Comparison of ENCODE assay signal across 8 cellular contexts in genomic region chr16:15055141-15056053, GRCh38. TPM values are rescaled to one million over a fixed set of nuclear protein-coding genes. Genes with fewer than 3 reads are reported as not detected.
A peak's percentile ranks its signal among the peaks of the same experiment; 100 is the strongest.
DNase-seq lines count a peak whose midpoint lies in the region; ATAC-seq and TF ChIP-seq lines count a peak whose summit lies in the region.

No MANE protein-coding gene starts in this region.

- peak overlapping the region; percentile 50 for H3K27ac Mint-ChIP-seq in Calu3 (ENCODE audit: unreplicated experiment)

- CTCF ChIA-PET in Calu3 (lab: Charles Lee), result no interaction called here

- TF ChIP-seq CTCF in Calu3 (IDR thresholded peaks at IDR 0.05; ENCODE audit: unreplicated experiment) (no peak), colonic mucosa (IDR thresholded peaks at IDR 0.05) (no peak)

- in situ Hi-C loops in SK-MEL-5 (cut with HindIII; ENCODE audit: low pct_unique_long_range_greater_than_20kb, low sequenced_read_pairs), result no loop called here

- H3K4me1 Mint-ChIP-seq in Calu3 (ENCODE audit: low read depth, unreplicated experiment), result peaks cover 25% of the 10 kb centered on the region

- no TSS peak for BruUV-seq in Calu3 (replicated peaks; lab: Mats Ljungman, UMichigan)

- H3K9me3 Mint-ChIP-seq in Calu3 (ENCODE audit: low read depth, unreplicated experiment), result no peaks in the 10 kb centered on the region

- WGBS in mesodermal cell (ENCODE audit: insufficient coverage in 2 of 2), 2 experiments, result 5 to 6% methylated on average over 58 of the region's 81 CpGs

- peak overlapping the region; percentile 76 for H3K4me3 Mint-ChIP-seq in Calu3 (ENCODE audit: low read depth, unreplicated experiment)

- intact Hi-C loops in Calu3 (cut with micrococcal nuclease; ENCODE audit: unreplicated experiment), result no loop called here
- intact Hi-C loops in colonic mucosa (cut with DNase I), result no loop called here

- peak; percentile 63 for ATAC-seq in HG03196 (IDR thresholded peaks at IDR 0.05; ENCODE audit: unreplicated experiment)

- H3K4me1 ChIP-seq in colonic mucosa, result no peaks in the 10 kb centered on the region
- H3K4me1 ChIP-seq in mesodermal cell (ENCODE audit: control insufficient read depth, insufficient read depth, low read length, poor library complexity, severe bottlenecking), result no peaks in the 10 kb centered on the region
- peaks cover 3 to 31% (median 29%) of the 10 kb centered on the region in 5 donors for H3K4me1 ChIP-seq in subcutaneous abdominal adipose tissue (ENCODE audit: control insufficient read depth in 5 of 5, insufficient read depth in 5 of 5, low read length in 5 of 5)

- peak overlapping the region; percentile 34 for H3K27ac ChIP-seq in colonic mucosa
- H3K27ac ChIP-seq in mesodermal cell (ENCODE audit: low read depth, low read length, severe bottlenecking), result peak overlapping the region; percentile 53
- H3K27ac ChIP-seq in subcutaneous abdominal adipose tissue (ENCODE audit: low read depth, low read length), result peak overlapping the region; percentile 84

- no peaks in the 10 kb centered on the region for H3K27me3 Mint-ChIP-seq in Calu3 (ENCODE audit: unreplicated experiment)

- H3K9ac ChIP-seq in colonic mucosa (ENCODE audit: low read depth in 2 of 2, low read length in 2 of 2) (peak overlapping the region; percentile 74 to 81), subcutaneous abdominal adipose tissue (ENCODE audit: low read length in 5 of 5) (peak overlapping the region; percentile 38 to 93 (median 89))

- H3K4me3 ChIP-seq in colonic mucosa (peak overlapping the region; percentile 67), mesodermal cell (ENCODE audit: extremely low read depth, insufficient read depth, low read length, poor library complexity, severe bottlenecking) (peak overlapping the region; percentile 98), subcutaneous abdominal adipose tissue (ENCODE audit: low read depth in 1 of 5, low read length in 5 of 5) (peak overlapping the region; percentile 79 to 93 (median 91))

- H3K36me3 Mint-ChIP-seq in Calu3 (ENCODE audit: insufficient read depth, unreplicated experiment), result peaks cover 32% of the 10 kb centered on the region

- H3K27me3 ChIP-seq in colonic mucosa, result no peaks in the 10 kb centered on the region
- no peaks in the 10 kb centered on the region for H3K27me3 ChIP-seq in subcutaneous abdominal adipose tissue (ENCODE audit: control insufficient read depth in 5 of 5, insufficient read depth in 4 of 5, low read length in 5 of 5)

- no peaks in the 10 kb centered on the region for H3K9me3 ChIP-seq in colonic mucosa
- no peaks in the 10 kb centered on the region for H3K9me3 ChIP-seq in mesodermal cell (ENCODE audit: control insufficient read depth, low read length)
- H3K9me3 ChIP-seq in subcutaneous abdominal adipose tissue (ENCODE audit: control insufficient read depth in 5 of 5, low read length in 5 of 5), result no peaks in the 10 kb centered on the region

- no peak for DNase-seq in Calu3
- DNase-seq in GM19238 (ENCODE audit: insufficient read length, low spot score), result peak; percentile 69
- peak; percentile 14 for DNase-seq in SK-MEL-5 (ENCODE audit: low read depth, low spot score)
- peak; percentile 60 for DNase-seq in colonic mucosa
- DNase-seq in NCI-H146 (lab: John Stamatoyannopoulos, UW), result no peak

- H3K36me3 ChIP-seq in colonic mucosa (no peaks in the 10 kb centered on the region), mesodermal cell (ENCODE audit: control insufficient read depth, insufficient read depth, low read length) (peaks cover 44% of the 10 kb centered on the region), subcutaneous abdominal adipose tissue (ENCODE audit: control insufficient read depth in 5 of 5, insufficient read depth in 5 of 5, low read length in 5 of 5) (peaks cover 5 to 18% (median 14%) of the 10 kb centered on the region in 5 donors)

RNA-seq across cellular contexts. Expression of gene NTAN1, which starts 0.5 kb away (rescaled TPM):
- 22.7 and 25.0 TPM in 2 replicates for total RNA-seq in Calu3 (2022)
- total RNA-seq in SK-MEL-5 (2014; rRNA removed; shearing (Covaris generic)), result 30.7 and 35.2 TPM in 2 replicates
- polyA plus RNA-seq in SK-MEL-5 (2015; cell fraction: cytosol; rRNA removed), result 21.1 and 21.2 TPM in 2 replicates
- polyA plus RNA-seq in SK-MEL-5 (2015; cell fraction: nucleus; rRNA removed), result 30.8 and 32.8 TPM in 2 replicates
- total RNA-seq in colonic mucosa, result 10 to 100 TPM; 24.2 to 28.4 TPM
- 108 TPM for polyA plus RNA-seq in mesodermal cell (2013, experiment 1 of 2)
- polyA plus RNA-seq in mesodermal cell (2013, experiment 2 of 2), result 100 TPM

RNA-seq across cellular contexts. Expression of gene RRN3, which starts 38.7 kb away (rescaled TPM):
- total RNA-seq in Calu3 (2022) (45.3 and 48.9 TPM in 2 replicates), colonic mucosa (10 to 100 TPM; 26.8 to 28.6 TPM)
- total RNA-seq in SK-MEL-5 (2014; rRNA removed; shearing (Covaris generic)), result 52.7 and 52.8 TPM in 2 replicates
- polyA plus RNA-seq in SK-MEL-5 (2015; cell fraction: cytosol; rRNA removed), result 35.7 and 50.5 TPM in 2 replicates
- polyA plus RNA-seq in SK-MEL-5 (2015; cell fraction: nucleus; rRNA removed), result 41.5 and 50.7 TPM in 2 replicates
- polyA plus RNA-seq in mesodermal cell (2013, experiment 1 of 2), result 15.7 TPM
- polyA plus RNA-seq in mesodermal cell (2013, experiment 2 of 2), result 15.5 TPM

Comparison
In these comparisons a context has a peak if more than half of its experiments do, and no peak if none do; other contexts are left out.
1. DNase-seq: peak in GM19238 (single experiment), SK-MEL-5 (single experiment) and colonic mucosa (single experiment); none in Calu3 (single experiment) and NCI-H146 (single experiment).
2. H3K27ac ChIP-seq: peak in every context shown above with its lines; median percentile 84 in subcutaneous abdominal adipose tissue; 53 in mesodermal cell; 34 in colonic mucosa.
3. Peak in every context shown above with its lines, with median percentiles within 50 percentile points of each other: H3K4me3 ChIP-seq.